10 cellular contexts compared by ENCODE assay signal in the genomic region with DNA sequence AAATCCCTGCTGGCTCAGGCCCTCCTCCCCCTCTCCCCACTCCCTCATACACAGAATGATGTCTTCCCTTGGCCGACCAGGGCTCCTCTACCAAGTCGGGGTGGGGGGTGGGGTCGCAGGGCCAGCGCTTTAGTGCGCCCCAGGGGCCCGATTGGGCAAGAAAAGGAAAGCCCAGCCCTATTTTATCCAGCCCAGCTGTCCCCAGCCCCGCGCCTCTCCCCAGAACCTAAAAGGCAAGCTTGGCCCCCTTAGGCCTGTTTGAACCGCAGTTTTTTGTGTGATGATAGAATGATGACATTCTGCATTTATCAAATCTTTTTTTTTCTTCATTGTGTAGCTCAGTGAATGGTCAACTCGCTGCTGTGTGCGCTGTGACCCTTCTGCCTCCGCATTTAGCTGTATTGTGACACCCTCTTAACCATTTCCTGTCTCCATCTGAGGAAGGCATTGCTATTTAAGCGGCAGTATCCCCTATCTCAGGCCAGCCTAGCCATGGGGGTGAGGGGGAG.
DNase-seq lines count a peak whose midpoint lies in the region; ATAC-seq and TF ChIP-seq lines count a peak whose summit lies in the region.
"Had no signal": no experiment of that assay in that cellular context is flagged by ENCODE, and none has a peak within 500 bp of the region (broad histone marks: within the 10 kb centered on the region; RNA-seq: fewer than 3 reads in every experiment).

No MANE protein-coding gene starts in this region.

- DNase-seq in CD4-positive, CD25-positive, alpha-beta regulatory T cell, result no peak
- DNase-seq in central memory CD8-positive, alpha-beta T cell (ENCODE audit: low spot score in 2 of 2), result no peak
- DNase-seq in NCI-H187 (lab: John Stamatoyannopoulos, UW), result no peak
- no peak for DNase-seq in GM23248
- no peak for DNase-seq in stimulated activated CD4-positive, alpha-beta T cell treated with anti-CD3 and anti-CD28 coated beads, Interleukin-12 subunit alpha, Interleukin-12 subunit beta, amount 100 ng/mL, for 4 hours
- DNase-seq: NCI-H446 treated with DMSO at 0.1 percent for 48 hours had no signal

- no peaks in the 10 kb centered on the region for H3K9me3 ChIP-seq in CD4-positive, CD25-positive, alpha-beta regulatory T cell (ENCODE audit: control insufficient read depth in 2 of 2, low read length in 2 of 2)
- H3K9me3 ChIP-seq in Loucy (ENCODE audit: insufficient read depth, low read depth, low read length) (no peaks in the 10 kb centered on the region), mononuclear cell (ENCODE audit: low read depth, low read length) (no peaks in the 10 kb centered on the region), GM23248 (ENCODE audit: low read depth) (no peaks in the 10 kb centered on the region)
- H3K9me3 ChIP-seq: colonic mucosa had no signal

- H3K4me2 ChIP-seq in Loucy (ENCODE audit: low read depth, low read length, poor library complexity, severe bottlenecking), result peak overlapping the region; percentile 61
- H3K4me2 ChIP-seq in GM23248 (ENCODE audit: unreplicated experiment), result no peak overlapping the region

- no peaks in the 10 kb centered on the region for H3K9me2 ChIP-seq in Loucy (replicated peaks; ENCODE audit: low read depth, low read length)
- H3K9me2 ChIP-seq in GM23248 (ENCODE audit: insufficient read depth), result no peaks in the 10 kb centered on the region

- H2AFZ ChIP-seq in Loucy (ENCODE audit: low read length), result no peak overlapping the region
- H2AFZ ChIP-seq in GM23248, result no peak overlapping the region

- no peak overlapping the region for H3K27ac ChIP-seq in CD4-positive, CD25-positive, alpha-beta regulatory T cell (ENCODE audit: insufficient read depth, low read length, poor library complexity, severe bottlenecking)
- no peak overlapping the region for H3K27ac ChIP-seq in GM23248
- H3K27ac ChIP-seq: colonic mucosa had no signal

- peaks cover 0 to 6% (median 0%) of the 10 kb centered on the region in 7 donors for H3K9me3 Mint-ChIP-seq in CD4-positive, CD25-positive, alpha-beta regulatory T cell
- H3K9me3 Mint-ChIP-seq in central memory CD8-positive, alpha-beta T cell, result no peaks in the 10 kb centered on the region

- no peaks in the 10 kb centered on the region for H3F3A ChIP-seq in Loucy (ENCODE audit: low read depth)
- no peaks in the 10 kb centered on the region for H3F3A ChIP-seq in GM23248 (ENCODE audit: insufficient read depth)

- peak overlapping the region; percentile 33 to 81 (median 68) for H3K4me3 Mint-ChIP-seq in CD4-positive, CD25-positive, alpha-beta regulatory T cell
- H3K4me3 Mint-ChIP-seq in central memory CD8-positive, alpha-beta T cell, result peak overlapping the region; percentile 70

- in situ Hi-C loops in GM23248 (cut with MboI), result no loop called here

- H3K4me1 ChIP-seq in CD4-positive, CD25-positive, alpha-beta regulatory T cell (ENCODE audit: control insufficient read depth, insufficient read depth, low read length, poor library complexity, severe bottlenecking), result peaks cover 18% of the 10 kb centered on the region
- H3K4me1 ChIP-seq in Loucy (ENCODE audit: insufficient read depth, low read length, poor library complexity, severe bottlenecking) (peaks cover 47% of the 10 kb centered on the region), mononuclear cell (ENCODE audit: insufficient read depth, low read length) (peaks cover 33% of the 10 kb centered on the region), GM23248 (ENCODE audit: insufficient read depth) (no peaks in the 10 kb centered on the region)
- H3K4me1 ChIP-seq: colonic mucosa had no signal

- H3K79me2 ChIP-seq in Loucy (ENCODE audit: insufficient read depth, low read length) (no peaks in the 10 kb centered on the region), GM23248 (ENCODE audit: insufficient read depth) (no peaks in the 10 kb centered on the region)

- no peak overlapping the region for H3K4me3 ChIP-seq in CD4-positive, CD25-positive, alpha-beta regulatory T cell (ENCODE audit: low read depth, low read length)
- H3K4me3 ChIP-seq in Loucy (ENCODE audit: low read length, poor library complexity, severe bottlenecking), result no peak overlapping the region
- H3K4me3 ChIP-seq in mononuclear cell (ENCODE audit: low read length), result peak overlapping the region; percentile 31
- H3K4me3 ChIP-seq in GM23248, result no peak overlapping the region
- H3K4me3 ChIP-seq: colonic mucosa had no signal

- ATAC-seq in CD4-positive, CD25-positive, alpha-beta regulatory T cell (ENCODE audit: low read depth in 2 of 2), result no peak
- no peak for ATAC-seq in central memory CD8-positive, alpha-beta T cell (replicated peaks; ENCODE audit: extremely low read depth, poor library complexity, severe bottlenecking)
- ATAC-seq in GM18870 (IDR thresholded peaks at IDR 0.05; ENCODE audit: unreplicated experiment), result no peak

- H3K4me1 Mint-ChIP-seq in CD4-positive, CD25-positive, alpha-beta regulatory T cell, result peaks cover 0 to 28% (median 12%) of the 10 kb centered on the region in 4 donors
- H3K4me1 Mint-ChIP-seq in central memory CD8-positive, alpha-beta T cell, result peaks cover 31% of the 10 kb centered on the region

- peaks cover 18% of the 10 kb centered on the region for H3K27me3 ChIP-seq in CD4-positive, CD25-positive, alpha-beta regulatory T cell (ENCODE audit: control insufficient read depth, insufficient read depth, low read length)
- H3K27me3 ChIP-seq in Loucy (ENCODE audit: insufficient read depth, low read length, poor library complexity, severe bottlenecking) (no peaks in the 10 kb centered on the region), mononuclear cell (ENCODE audit: insufficient read depth, low read length) (peaks cover 60% of the 10 kb centered on the region), GM23248 (replicated peaks; ENCODE audit: insufficient read depth) (peaks cover 91% of the 10 kb centered on the region)

- no peaks in the 10 kb centered on the region for H3K36me3 ChIP-seq in CD4-positive, CD25-positive, alpha-beta regulatory T cell (ENCODE audit: control insufficient read depth, insufficient read depth, low read length)
- H3K36me3 ChIP-seq in Loucy (ENCODE audit: insufficient read depth, low read length), result no peaks in the 10 kb centered on the region
- H3K36me3 ChIP-seq in GM23248 (ENCODE audit: low read depth), result no peaks in the 10 kb centered on the region
- H3K36me3 ChIP-seq: colonic mucosa had no signal

- H3K27me3 Mint-ChIP-seq in CD4-positive, CD25-positive, alpha-beta regulatory T cell, result peaks cover 84% of the 10 kb centered on the region
- H3K27me3 Mint-ChIP-seq in central memory CD8-positive, alpha-beta T cell, result peaks cover 92% of the 10 kb centered on the region

- no peak for TF ChIP-seq CTCF in Loucy (conservative IDR thresholded peaks at IDR 0.05; ENCODE audit: low read length)

- H3K9ac ChIP-seq in Loucy (ENCODE audit: low read depth, low read length, poor library complexity, severe bottlenecking), result no peak overlapping the region
- no peak overlapping the region for H3K9ac ChIP-seq in GM23248

- H3K36me3 Mint-ChIP-seq in CD4-positive, CD25-positive, alpha-beta regulatory T cell, result no peaks in the 10 kb centered on the region
- H3K36me3 Mint-ChIP-seq in central memory CD8-positive, alpha-beta T cell (ENCODE audit: insufficient read depth), result peaks cover 7% of the 10 kb centered on the region

- no peaks in the 10 kb centered on the region for H4K20me1 ChIP-seq in Loucy (ENCODE audit: insufficient read depth, low read length, poor library complexity, severe bottlenecking)
- no peaks in the 10 kb centered on the region for H4K20me1 ChIP-seq in GM23248 (ENCODE audit: insufficient read depth)

- 51 to 52% methylated on average over 12 to 13 of the region's 13 CpGs for WGBS in GM23248 (ENCODE audit: low coverage in 1 of 2, low lambda C conversion rate in 2 of 2, missing lambda C conversion rate in 2 of 2), 2 experiments

- no peak overlapping the region for H3K27ac Mint-ChIP-seq in CD4-positive, CD25-positive, alpha-beta regulatory T cell
- no peak overlapping the region for H3K27ac Mint-ChIP-seq in central memory CD8-positive, alpha-beta T cell (ENCODE audit: low read depth)
